ENCODE assay signal across 12 cellular contexts in genomic region chr11:69703711-69704507, GRCh38. TPM values are rescaled to one million over a fixed set of nuclear protein-coding genes. Genes with fewer than 3 reads are reported as not detected.
DNase-seq lines count a peak whose midpoint lies in the region; ATAC-seq and TF ChIP-seq lines count a peak whose summit lies in the region.
"Had no signal": no experiment of that assay in that cellular context is flagged by ENCODE, and none has a peak within 500 bp of the region (broad histone marks: within the 10 kb centered on the region; RNA-seq: fewer than 3 reads in every experiment).

TSS of gene FGF19 (minus strand) at chr11:69704022. CDS start at chr11:69703876, 146 bp downstream.

- H3K27ac Mint-ChIP-seq in activated naive CD4-positive, alpha-beta T cell treated with anti-CD3 and anti-CD28 coated beads for 36 hours, result no peak within 1 kb of the TSS

- TF ChIP-seq CTCF in RWPE2 (IDR thresholded peaks at IDR 0.05; ENCODE audit: poor library complexity, severe bottlenecking), result no peak
- TF ChIP-seq CTCF in hepatocyte (IDR thresholded peaks at IDR 0.05; ENCODE audit: poor library complexity), result no peak
- no peak for TF ChIP-seq CTCF in smooth muscle cell (IDR thresholded peaks at IDR 0.05; ENCODE audit: borderline replicate concordance, insufficient read depth, poor library complexity, severe bottlenecking)

- H3K27me3 ChIP-seq in RWPE2 (ENCODE audit: insufficient read depth, poor library complexity, severe bottlenecking) (peaks cover 30% of the 10 kb centered on the region), hepatocyte (peaks cover 49% of the 10 kb centered on the region), smooth muscle cell (ENCODE audit: low read depth) (peaks cover 67% of the 10 kb centered on the region)

- H3K9me3 Mint-ChIP-seq in activated naive CD4-positive, alpha-beta T cell treated with anti-CD3 and anti-CD28 coated beads for 36 hours, result no peaks in the 10 kb centered on the region

- no peaks in the 10 kb centered on the region for H4K20me1 ChIP-seq in hepatocyte (ENCODE audit: insufficient read depth, poor library complexity, severe bottlenecking)
- H4K20me1 ChIP-seq in smooth muscle cell (ENCODE audit: low read depth), result no peaks in the 10 kb centered on the region

- H2AFZ ChIP-seq in hepatocyte (peak within 1 kb of the TSS; percentile 45), smooth muscle cell (ENCODE audit: low read depth) (no peak within 1 kb of the TSS)

- no peaks in the 10 kb centered on the region for H3K9me2 ChIP-seq in hepatocyte (replicated peaks; ENCODE audit: insufficient read depth)

- H3K27ac ChIP-seq in RWPE2 (ENCODE audit: poor library complexity, severe bottlenecking) (no peak within 1 kb of the TSS), hepatocyte (no peak within 1 kb of the TSS), smooth muscle cell (ENCODE audit: low read depth) (no peak within 1 kb of the TSS)
- H3K27ac ChIP-seq: left lung, uterus had no signal

- CTCF ChIA-PET in activated naive CD4-positive, alpha-beta T cell treated with anti-CD3 and anti-CD28 coated beads for 36 hours (lab: Charles Lee), result interaction anchor here (1.0 kb wide), 1 partner anchor 186 kb away, joined by 6 read pairs; no protein-coding TSS in a partner anchor

- H3K4me3 ChIP-seq in RWPE2 (ENCODE audit: severe bottlenecking), result peak within 1 kb of the TSS; percentile 3
- peak within 1 kb of the TSS; percentile 42 for H3K4me3 ChIP-seq in hepatocyte
- H3K4me3 ChIP-seq in smooth muscle cell, result peak within 1 kb of the TSS; percentile 32
- H3K4me3 ChIP-seq: left lung, uterus had no signal

- peaks cover 8% of the 10 kb centered on the region for H3K4me1 Mint-ChIP-seq in activated naive CD4-positive, alpha-beta T cell treated with anti-CD3 and anti-CD28 coated beads for 36 hours (ENCODE audit: low read depth)

- H3K79me2 ChIP-seq in hepatocyte (no peaks in the 10 kb centered on the region), smooth muscle cell (ENCODE audit: low read depth) (no peaks in the 10 kb centered on the region)

- H3K9me3 ChIP-seq in RWPE2 (ENCODE audit: severe bottlenecking), result no peaks in the 10 kb centered on the region
- no peaks in the 10 kb centered on the region for H3K9me3 ChIP-seq in hepatocyte (ENCODE audit: low read depth)
- H3K9me3 ChIP-seq in smooth muscle cell (replicated peaks; ENCODE audit: low read depth), result no peaks in the 10 kb centered on the region
- H3K9me3 ChIP-seq: left lung, uterus had no signal

- H3K4me3 Mint-ChIP-seq in activated naive CD4-positive, alpha-beta T cell treated with anti-CD3 and anti-CD28 coated beads for 36 hours, result peak within 1 kb of the TSS; percentile 49

- peak; percentile 46; the same call in 2 of the 3 replicates for ATAC-seq in RWPE2 (ENCODE audit: low read depth)

- H3K4me2 ChIP-seq in hepatocyte, result peak within 1 kb of the TSS; percentile 89
- peak within 1 kb of the TSS; percentile 79 for H3K4me2 ChIP-seq in smooth muscle cell

- no peaks in the 10 kb centered on the region for H3F3A ChIP-seq in smooth muscle cell (ENCODE audit: low read depth)

- peaks cover 35% of the 10 kb centered on the region for H3K27me3 Mint-ChIP-seq in activated naive CD4-positive, alpha-beta T cell treated with anti-CD3 and anti-CD28 coated beads for 36 hours (ENCODE audit: low read depth)

- H3K36me3 Mint-ChIP-seq in activated naive CD4-positive, alpha-beta T cell treated with anti-CD3 and anti-CD28 coated beads for 36 hours (ENCODE audit: low read depth), result no peaks in the 10 kb centered on the region

- H3K4me1 ChIP-seq in RWPE2 (ENCODE audit: insufficient read depth, poor library complexity, severe bottlenecking), result peaks cover 8% of the 10 kb centered on the region
- peaks cover 54% of the 10 kb centered on the region for H3K4me1 ChIP-seq in hepatocyte (ENCODE audit: insufficient read depth)
- peaks cover 42% of the 10 kb centered on the region for H3K4me1 ChIP-seq in smooth muscle cell (ENCODE audit: low read depth)

- H3K36me3 ChIP-seq in RWPE2 (ENCODE audit: low read depth) (no peaks in the 10 kb centered on the region), hepatocyte (replicated peaks; ENCODE audit: insufficient read depth, low read depth) (no peaks in the 10 kb centered on the region), smooth muscle cell (ENCODE audit: low read depth) (no peaks in the 10 kb centered on the region)
- H3K36me3 ChIP-seq: left lung, uterus had no signal

- no peak within 1 kb of the TSS for H3K9ac ChIP-seq in smooth muscle cell (ENCODE audit: low read depth)

- no peak for DNase-seq in activated naive CD4-positive, alpha-beta T cell treated with anti-CD3 and anti-CD28 coated beads for 36 hours
- DNase-seq in activated naive CD4-positive, alpha-beta T cell (lab: John Stamatoyannopoulos, UW), result no peak
- DNase-seq in RWPE2 (ENCODE audit: low spot score), result no peak
- peak; percentile 56 for DNase-seq in hepatocyte (ENCODE audit: low spot score)
- no peak for DNase-seq in smooth muscle cell (lab: John Stamatoyannopoulos, UW; ENCODE audit: unreplicated experiment)
- DNase-seq in RKO (ENCODE audit: low spot score), result no peak
- DNase-seq in H4 (ENCODE audit: low spot score), result no peak
- no peak for DNase-seq in NOMO-1 treated with DMSO at 0.1 percent for 48 hours (lab: John Stamatoyannopoulos, UW; ENCODE audit: unreplicated experiment)
- DNase-seq: left lung, uterus had no signal

- WGBS in hepatocyte (ENCODE audit: low lambda C conversion rate, missing lambda C conversion rate), result 1% methylated on average over 46 of the region's 72 CpGs
- 2% methylated on average over 57 of the region's 72 CpGs for WGBS in smooth muscle cell (ENCODE audit: low lambda C conversion rate)

- intact Hi-C loops in activated naive CD4-positive, alpha-beta T cell treated with anti-CD3 and anti-CD28 coated beads for 36 hours (cut with micrococcal nuclease), result loop anchor here (1.0 to 5.0 kb wide), 2 partner anchors 138 to 184 kb away; no protein-coding TSS in a partner anchor

RNA-seq across cellular contexts. Expression of gene FGF19, which starts in this region (rescaled TPM):
- total RNA-seq in activated naive CD4-positive, alpha-beta T cell treated with anti-CD3 and anti-CD28 coated beads for 36 hours, result under 1 TPM in 1 of 2 experiments, not detected in 1; 0.10 TPM
- 0.16 and 1.0 TPM in 2 replicates for total RNA-seq in hepatocyte
- polyA plus RNA-seq in hepatocyte, result not detected in 2 replicates
- not detected in 2 replicates for total RNA-seq in smooth muscle cell
- polyA plus RNA-seq in smooth muscle cell, result not detected in 2 replicates
- 0.17 TPM in 1 of 2 replicates, not detected in the other for total RNA-seq in H4 (2014; rRNA removed; shearing (Covaris generic))
- total RNA-seq: dermis microvascular lymphatic vessel endothelial cell, left lung had no signal
- polyA plus RNA-seq: BJ had no signal
